Comparison of ENCODE assay signal across 8 cellular contexts in genomic region chr2:31233216-31233615, GRCh38. TPM values are rescaled to one million over a fixed set of nuclear protein-coding genes. Genes with fewer than 3 reads are reported as not detected.
DNase-seq lines count a peak whose midpoint lies in the region; ATAC-seq and TF ChIP-seq lines count a peak whose summit lies in the region.

No MANE protein-coding gene starts in this region.

- H3K9me3 Mint-ChIP-seq in HFFc6: no peaks in the 10 kb centered on the region

- peak overlapping the region in 10 of 11 experiments; percentile 39 to 79 (median 72); a peak in 15 of 22 replicates for H3K27ac ChIP-seq in BLaER1 treated with 17β-estradiol and CSF1 and Interleukin-3, amounts not matched to agents 10 nM and 100 nM

- DNase-seq in HFFc6: no peak
- peak; percentile 36 for DNase-seq in activated CD8-positive, alpha-beta memory T cell treated with anti-CD3 and anti-CD28 coated beads, Interleukin-2, amount 50 U/mL, for 48 hours
- peak; percentile 37 for DNase-seq in kidney tubule cell (ENCODE audit: low spot score)
- DNase-seq in glomerular visceral epithelial cell (ENCODE audit: extremely low spot score): no peak
- no peak for DNase-seq in GM20000 (ENCODE audit: low spot score)
- DNase-seq in ureter (ENCODE audit: low spot score): no peak

- no peaks in the 10 kb centered on the region for H3K27me3 ChIP-seq in BLaER1 treated with 17β-estradiol and CSF1 and Interleukin-3, amounts not matched to agents 10 nM and 100 nM

- H3K4me1 Mint-ChIP-seq in HFFc6 (ENCODE audit: low read depth): peaks cover 42% of the 10 kb centered on the region

- peak overlapping the region; percentile 89 to 99 (median 96) for H3K4me2 ChIP-seq in BLaER1 treated with 17β-estradiol and CSF1 and Interleukin-3, amounts not matched to agents 10 nM and 100 nM

- H3K27me3 Mint-ChIP-seq in HFFc6 (ENCODE audit: insufficient read depth): peaks cover 3% of the 10 kb centered on the region

- H3K9ac ChIP-seq in BLaER1 treated with 17β-estradiol and CSF1 and Interleukin-3, amounts not matched to agents 10 nM and 100 nM: peak overlapping the region in 9 of 11 experiments; percentile 66 to 82 (median 79); a peak in 11 of 22 replicates

- no peaks in the 10 kb centered on the region for H3K9me3 ChIP-seq in BLaER1 treated with 17β-estradiol and CSF1 and Interleukin-3, amounts not matched to agents 10 nM and 100 nM (replicated peaks in 1 of 11)

- ATAC-seq in GM18505 (IDR thresholded peaks at IDR 0.05; ENCODE audit: unreplicated experiment): no peak

- peak overlapping the region; percentile 63 to 80 (median 72); a peak in 18 of 20 replicates for H3K4me3 ChIP-seq in BLaER1 treated with 17β-estradiol and CSF1 and Interleukin-3, amounts not matched to agents 10 nM and 100 nM

- H3K27ac Mint-ChIP-seq in HFFc6: no peak overlapping the region

- H4K20me1 ChIP-seq in BLaER1 treated with 17β-estradiol and CSF1 and Interleukin-3, amounts not matched to agents 10 nM and 100 nM: peaks cover 0 to 13% (median 0%) of the 10 kb centered on the region in 11 experiments; a peak in 2 of 22 replicates

- peak overlapping the region; percentile 82 for H3K4me3 Mint-ChIP-seq in HFFc6

- TF ChIP-seq CTCF in HFFc6 (IDR thresholded peaks at IDR 0.05) (no peak), GM20000 (IDR thresholded peaks at IDR 0.05; ENCODE audit: extremely low read depth, missing control alignments) (no peak)

- H3K36me3 ChIP-seq in BLaER1 treated with 17β-estradiol and CSF1 and Interleukin-3, amounts not matched to agents 10 nM and 100 nM: peaks cover 0 to 4% (median 0%) of the 10 kb centered on the region in 11 experiments; a peak in 1 of 22 replicates

- H3K4me1 ChIP-seq in BLaER1 treated with 17β-estradiol and CSF1 and Interleukin-3, amounts not matched to agents 10 nM and 100 nM: peaks cover 34 to 50% (median 44%) of the 10 kb centered on the region in 10 experiments

- H3K36me3 Mint-ChIP-seq in HFFc6 (ENCODE audit: low read depth): no peaks in the 10 kb centered on the region

- no peak for TF ChIP-seq POLR2A in GM18505 (IDR thresholded peaks at IDR 0.05; ENCODE audit: borderline replicate concordance, extremely low read depth, insufficient read depth, insufficient read length)

RNA-seq across cellular contexts. Expression of gene EHD3, which starts 0.7 kb away (rescaled TPM):
- 10 to 100 TPM; 49.6 to 70.6 (median 62.0) TPM for total RNA-seq in HFFc6 (2021; fragmentation: NEBNext Ultra II Directional; extraction: Animal tissue kit (Norgen Biotek cat#: 25700))
- total RNA-seq in ureter: 12.7 TPM

RNA-seq across cellular contexts. Expression of gene CAPN14, which starts 15.9 kb away (rescaled TPM):
- under 1 TPM; 0.06 to 0.14 (median 0.07) TPM for total RNA-seq in HFFc6 (2021; fragmentation: NEBNext Ultra II Directional; extraction: Animal tissue kit (Norgen Biotek cat#: 25700))
- total RNA-seq in ureter: 0.62 TPM

Comparison
In these comparisons a context has a peak if more than half of its experiments do, and no peak if none do; other contexts are left out.
1. DNase-seq: peak in activated CD8-positive, alpha-beta memory T cell treated with anti-CD3 and anti-CD28 coated beads, Interleukin-2, amount 50 U/mL, for 48 hours (single experiment) and kidney tubule cell (single experiment); none in HFFc6 (single experiment), glomerular visceral epithelial cell (single experiment), GM20000 (single experiment) and ureter (single experiment).